1 cellular context compared by ENCODE assay signal in genomic region chr2:20209373-20210109, GRCh38.
TF ChIP-seq lines count a peak whose summit lies in the region.

No MANE protein-coding gene starts in this region.

TF ChIP-seq in liver, 16 proteins besides CTCF, POLR2A, EP300 and RAD21 (continued from another document):
- peak; percentile 54 for TF ChIP-seq REST (IDR thresholded peaks at IDR 0.05)
- TF ChIP-seq JUND (IDR thresholded peaks at IDR 0.05), result peak in 1 of 2 donors; percentile 18
- peak in 1 of 2 donors; percentile 63 for TF ChIP-seq RXRA (IDR thresholded peaks at IDR 0.05)
- peak; percentile 19 for TF ChIP-seq SP1 (IDR thresholded peaks at IDR 0.05)
- TF ChIP-seq HNF4G (IDR thresholded peaks at IDR 0.05), result no peak
TF ChIP-seq in liver: peak in this region for 8.
